In genomic region chr6:31529329-31530150, GRCh38 we compare ENCODE assay signal across 2 cellular contexts.
A peak's percentile ranks its signal among the peaks of the same experiment; 100 is the strongest.
TF ChIP-seq lines count a peak whose summit lies in the region.

No MANE protein-coding gene starts in this region.

TF ChIP-seq in WTC11, 78 proteins besides CTCF, POLR2A, EP300 and RAD21 (continues in another document):
- TF ChIP-seq ZNF532 (CRISPR knock-in tag; IDR thresholded peaks at IDR 0.05; ENCODE audit: borderline replicate concordance) (peak; percentile 71; the same call in 1 of the 2 replicates), GRHL2 (CRISPR knock-in tag; IDR thresholded peaks at IDR 0.05; ENCODE audit: insufficient replicate concordance, severe bottlenecking) (no peak), NFATC4 (CRISPR knock-in tag; IDR thresholded peaks at IDR 0.05) (0 out of 2 replicates have a peak, but pooled peaks have one; percentile 67), TCF7 (CRISPR knock-in tag; IDR thresholded peaks at IDR 0.05; ENCODE audit: low read depth) (no peak), ERG (CRISPR knock-in tag; IDR thresholded peaks at IDR 0.05) (0 out of 2 replicates have a peak, but pooled peaks have one; percentile 8), ATF6 (CRISPR knock-in tag; IDR thresholded peaks at IDR 0.05) (no peak), PRDM15 (CRISPR knock-in tag; IDR thresholded peaks at IDR 0.05) (no peak), ZSCAN18 (CRISPR knock-in tag; IDR thresholded peaks at IDR 0.05) (no peak), CREM (CRISPR knock-in tag; IDR thresholded peaks at IDR 0.05) (no peak), HMGA2 (CRISPR knock-in tag; IDR thresholded peaks at IDR 0.05) (no peak)

TF ChIP-seq in HepG2, 621 proteins besides CTCF, POLR2A, EP300 and RAD21 (continues in another document):
- TF ChIP-seq STAT5B (CRISPR knock-in tag; IDR thresholded peaks at IDR 0.05) (no peak), TOE1 (CRISPR knock-in tag; IDR thresholded peaks at IDR 0.05) (no peak), ZNF503 (CRISPR knock-in tag; IDR thresholded peaks at IDR 0.05) (no peak), MYNN (CRISPR knock-in tag; IDR thresholded peaks at IDR 0.05; ENCODE audit: low read depth) (no peak), PRPF4 (IDR thresholded peaks at IDR 0.05; ENCODE audit: low read depth, low read length, poor library complexity, severe bottlenecking) (no peak), ZFP62 (CRISPR knock-in tag; IDR thresholded peaks at IDR 0.05) (no peak), TARDBP (CRISPR knock-in tag; IDR thresholded peaks at IDR 0.05) (0 out of 2 replicates have a peak, but pooled peaks have one; percentile 47), NFIB (CRISPR knock-in tag; IDR thresholded peaks at IDR 0.05; ENCODE audit: borderline replicate concordance) (no peak), ZNF678 (CRISPR knock-in tag; IDR thresholded peaks at IDR 0.05) (no peak), ZNF557 (CRISPR knock-in tag; IDR thresholded peaks at IDR 0.05) (no peak), CBFB (CRISPR knock-in tag; IDR thresholded peaks at IDR 0.05) (no peak), FOXA3 (CRISPR knock-in tag; IDR thresholded peaks at IDR 0.05) (no peak; the same call in 1 of the 2 replicates), ZNF34 (CRISPR knock-in tag; IDR thresholded peaks at IDR 0.05; ENCODE audit: borderline replicate concordance) (no peak), ATRX (CRISPR knock-in tag; IDR thresholded peaks at IDR 0.05; ENCODE audit: borderline replicate concordance) (no peak), ATF7-NPFF (CRISPR knock-in tag; IDR thresholded peaks at IDR 0.05; ENCODE audit: low read depth) (no peak), KLF11 (CRISPR knock-in tag; IDR thresholded peaks at IDR 0.05) (no peak), ZC3H13 (CRISPR knock-in tag; IDR thresholded peaks at IDR 0.05) (peak; percentile 16; the same call in 1 of the 2 replicates), ZNF496 (CRISPR knock-in tag; IDR thresholded peaks at IDR 0.05; ENCODE audit: insufficient replicate concordance) (no peak), ZNF441 (CRISPR knock-in tag; IDR thresholded peaks at IDR 0.05; ENCODE audit: borderline replicate concordance) (0 out of 2 replicates have a peak, but pooled peaks have one; percentile 5), HOXA3 (CRISPR knock-in tag; IDR thresholded peaks at IDR 0.05) (no peak), ZFYVE20 (CRISPR knock-in tag; IDR thresholded peaks at IDR 0.05; ENCODE audit: borderline replicate concordance, low read depth) (no peak), ZBTB42 (CRISPR knock-in tag; IDR thresholded peaks at IDR 0.05) (no peak), ATF7 (IDR thresholded peaks at IDR 0.05) (no peak), ATF7 (CRISPR knock-in tag; IDR thresholded peaks at IDR 0.05) (no peak), ZNF740 (CRISPR knock-in tag; IDR thresholded peaks at IDR 0.05) (peak; percentile 17; the same call in 1 of the 2 replicates), RXRB (CRISPR knock-in tag; IDR thresholded peaks at IDR 0.05; ENCODE audit: borderline replicate concordance) (peak; percentile 42; the same call in 1 of the 2 replicates), PREB (CRISPR knock-in tag; IDR thresholded peaks at IDR 0.05) (no peak), ZFX (CRISPR knock-in tag; IDR thresholded peaks at IDR 0.05; ENCODE audit: low read depth) (peak; percentile 64; the same call in 1 of the 2 replicates), ZNF629 (CRISPR knock-in tag; conservative IDR thresholded peaks at IDR 0.05) (no peak), ARHGAP35 (CRISPR knock-in tag; IDR thresholded peaks at IDR 0.05; ENCODE audit: borderline replicate concordance) (no peak), STAG1 (CRISPR knock-in tag; IDR thresholded peaks at IDR 0.05) (no peak), PRDM10 (CRISPR knock-in tag; IDR thresholded peaks at IDR 0.05; ENCODE audit: low read depth) (no peak), CCDC6 (CRISPR knock-in tag; IDR thresholded peaks at IDR 0.05) (0 out of 2 replicates have a peak, but pooled peaks have one; percentile 23), PHF21A (CRISPR knock-in tag; IDR thresholded peaks at IDR 0.05) (no peak), CERS6 (CRISPR knock-in tag; IDR thresholded peaks at IDR 0.05) (0 out of 2 replicates have a peak, but pooled peaks have one; percentile 49), ZBTB4 (CRISPR knock-in tag; IDR thresholded peaks at IDR 0.05; ENCODE audit: borderline replicate concordance) (no peak), ZSCAN12 (CRISPR knock-in tag; IDR thresholded peaks at IDR 0.05) (0 out of 2 replicates have a peak, but pooled peaks have one; percentile 59), AKAP8 (CRISPR knock-in tag; IDR thresholded peaks at IDR 0.05) (peak; percentile 59; the same call in 1 of the 2 replicates), MAZ (IDR thresholded peaks at IDR 0.05; ENCODE audit: borderline replicate concordance, low read depth, low read length) (no peak), MAZ (CRISPR knock-in tag; IDR thresholded peaks at IDR 0.05; ENCODE audit: low read depth) (no peak), HNF4G (IDR thresholded peaks at IDR 0.05; ENCODE audit: borderline replicate concordance, low read depth, low read length) (no peak), HNF4G (CRISPR knock-in tag; IDR thresholded peaks at IDR 0.05; ENCODE audit: borderline replicate concordance, low read depth) (no peak), ARNT2 (CRISPR knock-in tag; IDR thresholded peaks at IDR 0.05; ENCODE audit: low read depth) (no peak), ZNF224 (CRISPR knock-in tag; IDR thresholded peaks at IDR 0.05) (no peak), HOXA5 (CRISPR knock-in tag; IDR thresholded peaks at IDR 0.05) (0 out of 2 replicates have a peak, but pooled peaks have one; percentile 13), ZNF264 (CRISPR knock-in tag; IDR thresholded peaks at IDR 0.05) (0 out of 2 replicates have a peak, but pooled peaks have one; percentile 17), PRMT3 (CRISPR knock-in tag; IDR thresholded peaks at IDR 0.05; ENCODE audit: borderline replicate concordance, low read depth) (no peak), BRD4 (CRISPR knock-in tag; IDR thresholded peaks at IDR 0.05) (no peak), LBX2 (CRISPR knock-in tag; IDR thresholded peaks at IDR 0.05; ENCODE audit: borderline replicate concordance) (no peak), MTF1 (CRISPR knock-in tag; IDR thresholded peaks at IDR 0.05) (peak; percentile 72; the same call in 1 of the 2 replicates), ZNF615 (CRISPR knock-in tag; IDR thresholded peaks at IDR 0.05; ENCODE audit: borderline replicate concordance) (0 out of 2 replicates have a peak, but pooled peaks have one; percentile 62), KDM4B (CRISPR knock-in tag; IDR thresholded peaks at IDR 0.05) (no peak), ZNF614 (CRISPR knock-in tag; IDR thresholded peaks at IDR 0.05; ENCODE audit: borderline replicate concordance) (no peak), PHF5A (CRISPR knock-in tag; IDR thresholded peaks at IDR 0.05; ENCODE audit: low read depth, unreplicated experiment) (peak; percentile 68), TFDP1 (CRISPR knock-in tag; IDR thresholded peaks at IDR 0.05; ENCODE audit: borderline replicate concordance) (no peak), SMAD1 (CRISPR knock-in tag; IDR thresholded peaks at IDR 0.05; ENCODE audit: borderline replicate concordance, low read depth) (no peak), TEAD2 (CRISPR knock-in tag; IDR thresholded peaks at IDR 0.05) (0 out of 2 replicates have a peak, but pooled peaks have one; percentile 47), ZSCAN31 (CRISPR knock-in tag; IDR thresholded peaks at IDR 0.05; ENCODE audit: low read depth) (no peak), HDAC2 (CRISPR knock-in tag; IDR thresholded peaks at IDR 0.05) (no peak), CEBPG (CRISPR knock-in tag; IDR thresholded peaks at IDR 0.05) (no peak)
